Comparison of ENCODE assay signal across 28 cellular contexts in genomic region chr4:74174421-74174820, GRCh38.
"Had no signal": no experiment of that assay in that cellular context is flagged by ENCODE, and none has a peak within 500 bp of the region (broad histone marks: within the 10 kb centered on the region; RNA-seq: fewer than 3 reads in every experiment).

No MANE protein-coding gene starts in this region.

- DNase-seq: stimulated activated CD4-positive, alpha-beta T cell treated with anti-CD3 and anti-CD28 coated beads, Interleukin-2, amount 100 ng/mL, for 48 hours; stimulated activated CD4-positive, alpha-beta T cell treated with anti-CD3 and anti-CD28 coated beads, Interleukin-4, amount 100 ng/mL, for 1 hour; stimulated activated CD4-positive, alpha-beta T cell treated with anti-CD3 and anti-CD28 coated beads, Interleukin-4, amount 100 ng/mL, for 24 hours; stimulated activated CD4-positive, alpha-beta T cell treated with anti-CD3 and anti-CD28 coated beads, Interleukin-4, amount 100 ng/mL, for 4 hours; stimulated activated CD8-positive, alpha-beta memory T cell treated with anti-CD3 and anti-CD28 coated beads, Interleukin-4, amount 100 ng/mL, for 48 hours; stimulated activated naive B cell treated with anti-CD40 and anti-IgM and Interleukin-4, amounts not matched to agents 10 μg/mL and 1 μg/mL and 100 μg/mL, for 72 hours; stimulated activated naive CD4-positive, alpha-beta T cell; stimulated activated naive CD4-positive, alpha-beta T cell treated with Interleukin-2 at 50 U/mL for 16 hours; stimulated activated naive CD8-positive, alpha-beta T cell treated with anti-CD3 and anti-CD28 coated beads, Interleukin-15, Interleukin-2, amounts not matched to agents 100 U/mL and 50 U/mL, for 24 hours; stomach; substantia nigra; testis; thyroid gland; tibial artery; transverse colon; trophoblast cell; upper lobe of left lung; upper lobe of right lung; uterus had no signal

- FAIRE-seq: urothelium cell line had no signal

- H3K9me3 Mint-ChIP-seq: stimulated activated effector memory CD8-positive, alpha-beta T cell treated with anti-CD3 and anti-CD28 coated beads, Interleukin-12 subunit alpha, Interleukin-12 subunit beta, amount 100 ng/mL, for 72 hours; stimulated activated memory B cell treated with anti-CD40 and anti-IgM and Interleukin-4, amounts not matched to agents 10 μg/mL and 1 μg/mL and 100 μg/mL, for 72 hours; stimulated activated naive B cell treated with anti-CD40 and anti-IgM and Interleukin-4, amounts not matched to agents 10 μg/mL and 1 μg/mL and 100 μg/mL, for 72 hours; stimulated activated naive CD8-positive, alpha-beta T cell treated with anti-CD3 and anti-CD28 coated beads, Interleukin-15, Interleukin-2, amounts not matched to agents 100 ng/mL and 50 ng/mL, for 24 hours; type B pancreatic cell had no signal

- H3K36me3 ChIP-seq: stomach, suprapubic skin, thoracic aorta, thyroid gland, transverse colon, upper lobe of right lung, uterus had no signal

- H3K27ac Mint-ChIP-seq: stimulated activated effector memory CD8-positive, alpha-beta T cell treated with anti-CD3 and anti-CD28 coated beads, Interleukin-12 subunit alpha, Interleukin-12 subunit beta, amount 100 ng/mL, for 72 hours; stimulated activated memory B cell treated with anti-CD40 and anti-IgM and Interleukin-4, amounts not matched to agents 10 μg/mL and 1 μg/mL and 100 μg/mL, for 72 hours; stimulated activated naive B cell treated with anti-CD40 and anti-IgM and Interleukin-4, amounts not matched to agents 10 μg/mL and 1 μg/mL and 100 μg/mL, for 72 hours; stimulated activated naive CD8-positive, alpha-beta T cell treated with anti-CD3 and anti-CD28 coated beads, Interleukin-15, Interleukin-2, amounts not matched to agents 100 ng/mL and 50 ng/mL, for 24 hours; type B pancreatic cell had no signal

- H3K4me3 ChIP-seq: stomach, suprapubic skin, testis, thoracic aorta, thyroid gland, tibial artery, tibial nerve, transverse colon, upper lobe of left lung, upper lobe of right lung, uterus, vagina had no signal

- ATAC-seq: stimulated activated effector memory CD8-positive, alpha-beta T cell treated with anti-CD3 and anti-CD28 coated beads, Interleukin-12 subunit alpha, Interleukin-12 subunit beta, amount 100 ng/mL, for 72 hours; stimulated activated memory B cell treated with anti-CD40 and anti-IgM and Interleukin-4, amounts not matched to agents 10 μg/mL and 1 μg/mL and 100 μg/mL, for 72 hours; stimulated activated naive B cell treated with anti-CD40 and anti-IgM and Interleukin-4, amounts not matched to agents 10 μg/mL and 1 μg/mL and 100 μg/mL, for 72 hours; stimulated activated naive CD8-positive, alpha-beta T cell treated with anti-CD3 and anti-CD28 coated beads, Interleukin-15, Interleukin-2, amounts not matched to agents 100 U/mL and 50 U/mL, for 24 hours; upper lobe of right lung had no signal

- H3K9me3 ChIP-seq: stomach, suprapubic skin, testis, thoracic aorta, thyroid gland, tibial artery, tibial nerve, transverse colon, upper lobe of left lung, upper lobe of right lung, uterus, vagina had no signal

- H3K4me1 ChIP-seq: stomach, suprapubic skin, testis, thyroid gland, tibial artery, tibial nerve, upper lobe of left lung, upper lobe of right lung, uterus, vagina had no signal

- H3K27ac ChIP-seq: stomach, suprapubic skin, testis, thoracic aorta, thyroid gland, tibial artery, tibial nerve, transverse colon, upper lobe of left lung, upper lobe of right lung, uterus, vagina had no signal

- H3K4me1 Mint-ChIP-seq: stimulated activated effector memory CD8-positive, alpha-beta T cell treated with anti-CD3 and anti-CD28 coated beads, Interleukin-12 subunit alpha, Interleukin-12 subunit beta, amount 100 ng/mL, for 72 hours; stimulated activated memory B cell treated with anti-CD40 and anti-IgM and Interleukin-4, amounts not matched to agents 10 μg/mL and 1 μg/mL and 100 μg/mL, for 72 hours; stimulated activated naive B cell treated with anti-CD40 and anti-IgM and Interleukin-4, amounts not matched to agents 10 μg/mL and 1 μg/mL and 100 μg/mL, for 72 hours had no signal

- H3K27me3 Mint-ChIP-seq: stimulated activated memory B cell treated with anti-CD40 and anti-IgM and Interleukin-4, amounts not matched to agents 10 μg/mL and 1 μg/mL and 100 μg/mL, for 72 hours; stimulated activated naive B cell treated with anti-CD40 and anti-IgM and Interleukin-4, amounts not matched to agents 10 μg/mL and 1 μg/mL and 100 μg/mL, for 72 hours; stimulated activated naive CD8-positive, alpha-beta T cell treated with anti-CD3 and anti-CD28 coated beads, Interleukin-15, Interleukin-2, amounts not matched to agents 100 ng/mL and 50 ng/mL, for 24 hours; type B pancreatic cell had no signal

- H3K4me3 Mint-ChIP-seq: stimulated activated effector memory CD8-positive, alpha-beta T cell treated with anti-CD3 and anti-CD28 coated beads, Interleukin-12 subunit alpha, Interleukin-12 subunit beta, amount 100 ng/mL, for 72 hours; stimulated activated memory B cell treated with anti-CD40 and anti-IgM and Interleukin-4, amounts not matched to agents 10 μg/mL and 1 μg/mL and 100 μg/mL, for 72 hours; stimulated activated naive B cell treated with anti-CD40 and anti-IgM and Interleukin-4, amounts not matched to agents 10 μg/mL and 1 μg/mL and 100 μg/mL, for 72 hours; stimulated activated naive CD8-positive, alpha-beta T cell treated with anti-CD3 and anti-CD28 coated beads, Interleukin-15, Interleukin-2, amounts not matched to agents 100 ng/mL and 50 ng/mL, for 24 hours; type B pancreatic cell had no signal

- H3K27me3 ChIP-seq: stomach, suprapubic skin, testis, thyroid gland, tibial artery, tibial nerve, transverse colon, upper lobe of left lung, upper lobe of right lung, uterus, vagina had no signal
